8 cellular contexts compared by ENCODE assay signal in genomic region chr4:41216294-41217019, GRCh38. TPM values are rescaled to one million over a fixed set of nuclear protein-coding genes. Genes with fewer than 3 reads are reported as not detected.
DNase-seq lines count a peak whose midpoint lies in the region; ATAC-seq and TF ChIP-seq lines count a peak whose summit lies in the region.

No MANE protein-coding gene starts in this region.

- H3K36me3 Mint-ChIP-seq in Caco-2 (ENCODE audit: insufficient read depth, unreplicated experiment) = peaks cover 23% of the 10 kb centered on the region
- H3K36me3 Mint-ChIP-seq in activated naive CD4-positive, alpha-beta T cell treated with anti-CD3 and anti-CD28 coated beads, Interleukin-2, amount 10 ng/mL, durations not matched to agents 7 days and 5 days = no peaks in the 10 kb centered on the region

- peak overlapping the region; percentile 99 for H2AFZ ChIP-seq in parathyroid adenoma

- peaks cover 10% of the 10 kb centered on the region for H3K4me1 Mint-ChIP-seq in Caco-2 (ENCODE audit: low read depth, unreplicated experiment)
- peaks cover 35% of the 10 kb centered on the region for H3K4me1 Mint-ChIP-seq in activated naive CD4-positive, alpha-beta T cell treated with anti-CD3 and anti-CD28 coated beads, Interleukin-2, amount 10 ng/mL, durations not matched to agents 7 days and 5 days

- POLR2A ChIA-PET in Caco-2 (lab: Charles Lee) = interaction anchor here (0.6 to 1.4 kb wide), 5 partner anchors 31 to 285 kb away, joined by 3 to 9 read pairs (median 5); partner anchors contain the start of gene UCHL1

- H3K27ac ChIP-seq in HL-60 (replicated peaks) (no peak overlapping the region), parathyroid adenoma (peak overlapping the region; percentile 93)

- H3K27ac Mint-ChIP-seq in Caco-2 (ENCODE audit: unreplicated experiment) = peak overlapping the region; percentile 93
- no peak overlapping the region for H3K27ac Mint-ChIP-seq in activated naive CD4-positive, alpha-beta T cell treated with anti-CD3 and anti-CD28 coated beads, Interleukin-2, amount 10 ng/mL, durations not matched to agents 7 days and 5 days

- peak overlapping the region; percentile 85 for H3K9ac ChIP-seq in NT2/D1 (ENCODE audit: insufficient read length, low read depth)
- H3K9ac ChIP-seq in parathyroid adenoma = peak overlapping the region; percentile 61

- peaks cover 2% of the 10 kb centered on the region for H3K79me2 ChIP-seq in parathyroid adenoma

- CTCF ChIA-PET in Caco-2 (lab: Charles Lee) = interaction anchor here (0.6 to 1.4 kb wide), 6 partner anchors 29 to 319 kb away, joined by 3 to 13 read pairs (median 5); no protein-coding TSS in a partner anchor
- CTCF ChIA-PET in activated naive CD4-positive, alpha-beta T cell treated with anti-CD3 and anti-CD28 coated beads, Interleukin-2, amount 10 ng/mL, durations not matched to agents 7 days and 5 days (lab: Charles Lee) = interaction anchor here (0.9 to 1.0 kb wide), 2 partner anchors 240 to 292 kb away, joined by 3 to 4 read pairs; no protein-coding TSS in a partner anchor

- DNase-seq in Caco-2 (peak; percentile 93 to 94), HL-60 (ENCODE audit: low read depth in 1 of 2, low spot score in 1 of 2) (peak; percentile 25 to 27), NT2/D1 (ENCODE audit: low read depth, low spot score) (peak; percentile 44), Right ventricle myocardium superior (peak; percentile 79), midbrain (lab: John Stamatoyannopoulos, UW) (no peak)
- DNase-seq in activated naive CD4-positive, alpha-beta T cell treated with anti-CD3 and anti-CD28 coated beads, Interleukin-2, amount 10 ng/mL, durations not matched to agents 7 days and 5 days = peak; percentile 70

- TF ChIP-seq CTCF in Caco-2 (IDR thresholded peaks at IDR 0.05; ENCODE audit: insufficient read depth in 1 of 2, low read depth in 1 of 2, low read length in 1 of 2, severe bottlenecking in 1 of 2, unreplicated experiment in 1 of 2) = peak; percentile 17 to 58
- no peak for TF ChIP-seq CTCF in HL-60 (IDR thresholded peaks at IDR 0.05; ENCODE audit: insufficient read depth, low read length)
- peak; percentile 18 for TF ChIP-seq CTCF in parathyroid adenoma (IDR thresholded peaks at IDR 0.05)

- H3K27me3 ChIP-seq in Caco-2 (replicated peaks; ENCODE audit: control insufficient read depth, insufficient read depth, low read length) = no peaks in the 10 kb centered on the region
- H3K27me3 ChIP-seq in HL-60 (ENCODE audit: insufficient read depth, poor library complexity, severe bottlenecking) = peaks cover 51% of the 10 kb centered on the region
- peaks cover 20% of the 10 kb centered on the region for H3K27me3 ChIP-seq in NT2/D1 (ENCODE audit: insufficient read depth, insufficient read length)
- no peaks in the 10 kb centered on the region for H3K27me3 ChIP-seq in parathyroid adenoma (ENCODE audit: control insufficient read depth, insufficient read depth, low read length)

- intact Hi-C loops in Caco-2 (cut with micrococcal nuclease; ENCODE audit: unreplicated experiment) (loop anchor here (1.0 to 10.0 kb wide), 2 partner anchors 40 to 472 kb away; partner anchors contain the start of genes NSUN7 and UCHL1), Right ventricle myocardium superior (cut with DNase I) (loop anchor here (5.0 kb wide), 1 partner anchor 289 kb away; no protein-coding TSS in a partner anchor)

- no peaks in the 10 kb centered on the region for H3K9me3 ChIP-seq in Caco-2
- H3K9me3 ChIP-seq in NT2/D1 (ENCODE audit: insufficient read depth, low read length) = no peaks in the 10 kb centered on the region
- no peaks in the 10 kb centered on the region for H3K9me3 ChIP-seq in parathyroid adenoma (ENCODE audit: control insufficient read depth, low read length)

- H3K4me3 Mint-ChIP-seq in Caco-2 (ENCODE audit: unreplicated experiment) = peak overlapping the region; percentile 99
- peak overlapping the region; percentile 69 for H3K4me3 Mint-ChIP-seq in activated naive CD4-positive, alpha-beta T cell treated with anti-CD3 and anti-CD28 coated beads, Interleukin-2, amount 10 ng/mL, durations not matched to agents 7 days and 5 days

- ATAC-seq in GM19467 (IDR thresholded peaks at IDR 0.05; ENCODE audit: unreplicated experiment) = peak; percentile 58
- ATAC-seq in Right ventricle myocardium superior (ENCODE audit: poor library complexity) = peak; percentile 54

- H3K4me1 ChIP-seq in Caco-2 (peaks cover 19% of the 10 kb centered on the region), NT2/D1 (ENCODE audit: insufficient read depth, insufficient read length) (no peaks in the 10 kb centered on the region), parathyroid adenoma (peaks cover 7% of the 10 kb centered on the region)

- H3K4me3 ChIP-seq in Caco-2 (ENCODE audit: low read depth, low read length) = peak overlapping the region; percentile 78
- peak overlapping the region; percentile 44 for H3K4me3 ChIP-seq in HL-60 (replicated peaks; ENCODE audit: insufficient read depth, low read length)
- peak overlapping the region; percentile 58 for H3K4me3 ChIP-seq in NT2/D1 (ENCODE audit: insufficient read length, low read depth)
- H3K4me3 ChIP-seq in parathyroid adenoma (ENCODE audit: low read depth, low read length) = peak overlapping the region; percentile 85

- H3K4me2 ChIP-seq in parathyroid adenoma (ENCODE audit: low read length) = peak overlapping the region; percentile 82

- H3K36me3 ChIP-seq in Caco-2 (ENCODE audit: control insufficient read depth, insufficient read depth, low read length) = no peaks in the 10 kb centered on the region
- no peaks in the 10 kb centered on the region for H3K36me3 ChIP-seq in NT2/D1 (ENCODE audit: insufficient read depth, insufficient read length, low read length)
- no peaks in the 10 kb centered on the region for H3K36me3 ChIP-seq in parathyroid adenoma (ENCODE audit: control insufficient read depth, insufficient read depth, low read length)

- H3K27me3 Mint-ChIP-seq in Caco-2 (ENCODE audit: insufficient read depth, unreplicated experiment) = no peaks in the 10 kb centered on the region
- peaks cover 62% of the 10 kb centered on the region for H3K27me3 Mint-ChIP-seq in activated naive CD4-positive, alpha-beta T cell treated with anti-CD3 and anti-CD28 coated beads, Interleukin-2, amount 10 ng/mL, durations not matched to agents 7 days and 5 days

- TSS peak; percentile 98 for BruUV-seq in Caco-2 (replicated peaks; lab: Mats Ljungman, UMichigan)

- H3K9me3 Mint-ChIP-seq in Caco-2 (ENCODE audit: unreplicated experiment) = no peaks in the 10 kb centered on the region
- no peaks in the 10 kb centered on the region for H3K9me3 Mint-ChIP-seq in activated naive CD4-positive, alpha-beta T cell treated with anti-CD3 and anti-CD28 coated beads, Interleukin-2, amount 10 ng/mL, durations not matched to agents 7 days and 5 days

RNA-seq across cellular contexts. Expression of gene APBB2, which starts 2.1 kb away (rescaled TPM):
- total RNA-seq in Caco-2 (2022) (80.7 and 88.6 TPM in 2 replicates), Right ventricle myocardium superior (22.5 TPM)

RNA-seq across cellular contexts. Expression of gene UCHL1, which starts 40.3 kb away (rescaled TPM):
- total RNA-seq in Caco-2 (2022) (198 and 233 TPM in 2 replicates), Right ventricle myocardium superior (9.5 TPM)

Comparison
In these comparisons a context has a peak if more than half of its experiments do, and no peak if none do; other contexts are left out.
1. RNA of gene UCHL1, which starts 40.3 kb away (total RNA-seq): 198 to 233 TPM in Caco-2; 9.5 TPM in Right ventricle myocardium superior (single experiment); every median in the first group is over 10 times any median in the second.
2. Peak in every context shown above with its lines, with median percentiles within 50 percentile points of each other: H3K4me3 ChIP-seq.